1 cellular context compared by ENCODE assay signal in genomic region chr7:44200699-44201461, GRCh38.
TF ChIP-seq lines count a peak whose summit lies in the region.

Gene YKT6, plus strand, starts transcription at chr7:44200978. Its CDS starts 158 bp downstream, at chr7:44201136.

TF ChIP-seq in HepG2, 621 proteins besides CTCF, POLR2A, EP300 and RAD21 (continued from another document and continues in another):
- no peak for TF ChIP-seq ZBTB43 (CRISPR knock-in tag; conservative IDR thresholded peaks at IDR 0.05)
- no peak for TF ChIP-seq RORA (CRISPR knock-in tag; IDR thresholded peaks at IDR 0.05)
- TF ChIP-seq KDM5A (IDR thresholded peaks at IDR 0.05; ENCODE audit: borderline replicate concordance, low read length) = peak; percentile 47; the same call in 1 of the 2 replicates
- TF ChIP-seq ZNF550 (CRISPR knock-in tag; IDR thresholded peaks at IDR 0.05; ENCODE audit: borderline replicate concordance) = no peak
- TF ChIP-seq SOX5 (CRISPR knock-in tag; IDR thresholded peaks at IDR 0.05; ENCODE audit: borderline replicate concordance) = no peak; the same call in 1 of the 2 replicates
- TF ChIP-seq ATF7-NPFF (CRISPR knock-in tag; IDR thresholded peaks at IDR 0.05; ENCODE audit: low read depth) = peak; percentile 68
- TF ChIP-seq KLF12 (CRISPR knock-in tag; IDR thresholded peaks at IDR 0.05; ENCODE audit: borderline replicate concordance) = peak; percentile 94; the same call in 1 of the 2 replicates
- TF ChIP-seq PCBP1 (IDR thresholded peaks at IDR 0.05; ENCODE audit: borderline replicate concordance, low read depth, low read length) = 0 out of 2 replicates have a peak, but pooled peaks have one; percentile 77
- TF ChIP-seq ZNF776 (CRISPR knock-in tag; IDR thresholded peaks at IDR 0.05) = no peak
- TF ChIP-seq ZBTB26 (CRISPR knock-in tag; IDR thresholded peaks at IDR 0.05; ENCODE audit: borderline replicate concordance) = no peak
- TF ChIP-seq HDAC2 (CRISPR knock-in tag; IDR thresholded peaks at IDR 0.05) = peak; percentile 56
- no peak for TF ChIP-seq CHD4 (IDR thresholded peaks at IDR 0.05; ENCODE audit: borderline replicate concordance, low read length)
- TF ChIP-seq ERF (CRISPR knock-in tag; IDR thresholded peaks at IDR 0.05) = peak; percentile 73
- TF ChIP-seq BRCA1 (CRISPR knock-in tag; IDR thresholded peaks at IDR 0.05) = 0 out of 2 replicates have a peak, but pooled peaks have one; percentile 48
- TF ChIP-seq ZBTB14 (CRISPR knock-in tag; IDR thresholded peaks at IDR 0.05) = no peak
- TF ChIP-seq NFRKB (IDR thresholded peaks at IDR 0.05) = no peak
- no peak for TF ChIP-seq ZNF740 (CRISPR knock-in tag; IDR thresholded peaks at IDR 0.05)
- peak; percentile 53; the same call in 1 of the 2 replicates for TF ChIP-seq ZNF839 (CRISPR knock-in tag; IDR thresholded peaks at IDR 0.05; ENCODE audit: borderline replicate concordance)
- TF ChIP-seq ZNF607 (CRISPR knock-in tag; IDR thresholded peaks at IDR 0.05; ENCODE audit: borderline replicate concordance) = peak; percentile 74; the same call in 1 of the 2 replicates
- no peak for TF ChIP-seq POLR2AphosphoS2 (IDR thresholded peaks at IDR 0.05; ENCODE audit: low read depth, low read length)
- 0 out of 2 replicates have a peak, but pooled peaks have one; percentile 47 for TF ChIP-seq THAP8 (CRISPR knock-in tag; IDR thresholded peaks at IDR 0.05; ENCODE audit: borderline replicate concordance)
- TF ChIP-seq TBL1XR1 (IDR thresholded peaks at IDR 0.05; ENCODE audit: borderline replicate concordance, low read length, partially characterized antibody) = peak; percentile 71
- TF ChIP-seq ATAD3A (CRISPR knock-in tag; IDR thresholded peaks at IDR 0.05) = no peak
- no peak for TF ChIP-seq ZNF282 (IDR thresholded peaks at IDR 0.05; ENCODE audit: partially characterized antibody)
- peak; percentile 89 for TF ChIP-seq MYC (CRISPR knock-in tag; IDR thresholded peaks at IDR 0.05; ENCODE audit: borderline replicate concordance)
- peak; percentile 86; the same call in 1 of the 2 replicates for TF ChIP-seq ZSCAN31 (CRISPR knock-in tag; IDR thresholded peaks at IDR 0.05; ENCODE audit: low read depth)
- no peak for TF ChIP-seq ZNF354B (CRISPR knock-in tag; IDR thresholded peaks at IDR 0.05)
- no peak for TF ChIP-seq ZMYM3 (CRISPR knock-in tag; IDR thresholded peaks at IDR 0.05)
- TF ChIP-seq ZNF264 (CRISPR knock-in tag; IDR thresholded peaks at IDR 0.05) = no peak
- TF ChIP-seq ZBTB37 (CRISPR knock-in tag; IDR thresholded peaks at IDR 0.05) = no peak
- no peak for TF ChIP-seq CEBPB (IDR thresholded peaks at IDR 0.05; ENCODE audit: borderline replicate concordance, low read depth, low read length)
- peak; percentile 66 for TF ChIP-seq YY1 (IDR thresholded peaks at IDR 0.05; ENCODE audit: insufficient read depth, insufficient replicate concordance, low read depth, low read length)
- TF ChIP-seq KAT8 (CRISPR knock-in tag; IDR thresholded peaks at IDR 0.05) = peak; percentile 98
- 0 out of 2 replicates have a peak, but pooled peaks have one; percentile 20 for TF ChIP-seq BCL3 (CRISPR knock-in tag; IDR thresholded peaks at IDR 0.05)
- TF ChIP-seq MBNL3 (CRISPR knock-in tag; conservative IDR thresholded peaks at IDR 0.05) = no peak
- 0 out of 2 replicates have a peak, but pooled peaks have one; percentile 46 for TF ChIP-seq KDM5B (CRISPR knock-in tag; IDR thresholded peaks at IDR 0.05; ENCODE audit: borderline replicate concordance)
- no peak for TF ChIP-seq ZNF318 (CRISPR knock-in tag; IDR thresholded peaks at IDR 0.05)
- peak; percentile 58; the same call in 1 of the 2 replicates for TF ChIP-seq CREM (IDR thresholded peaks at IDR 0.05)
- TF ChIP-seq CREM (CRISPR knock-in tag; IDR thresholded peaks at IDR 0.05) = no peak
- no peak; the same call in 1 of the 2 replicates for TF ChIP-seq ZNF362 (CRISPR knock-in tag; IDR thresholded peaks at IDR 0.05; ENCODE audit: borderline replicate concordance)
- peak; percentile 21; the same call in 1 of the 2 replicates for TF ChIP-seq ZNF331 (CRISPR knock-in tag; IDR thresholded peaks at IDR 0.05)
- 0 out of 2 replicates have a peak, but pooled peaks have one; percentile 40 for TF ChIP-seq POGK (CRISPR knock-in tag; conservative IDR thresholded peaks at IDR 0.05)
- TF ChIP-seq SALL1 (CRISPR knock-in tag; IDR thresholded peaks at IDR 0.05) = peak; percentile 71; the same call in 1 of the 2 replicates
- TF ChIP-seq SP5 (CRISPR knock-in tag; IDR thresholded peaks at IDR 0.05; ENCODE audit: borderline replicate concordance, low read depth) = peak; percentile 86
